Comparison of ENCODE assay signal across 18 cellular contexts in genomic region chr18:24735504-24736243, GRCh38.
DNase-seq lines count a peak whose midpoint lies in the region; ATAC-seq, FAIRE-seq and TF ChIP-seq lines count a peak whose summit lies in the region.
"Had no signal": no experiment of that assay in that cellular context is flagged by ENCODE, and none has a peak within 500 bp of the region (broad histone marks: within the 10 kb centered on the region; RNA-seq: fewer than 3 reads in every experiment).

No MANE protein-coding gene starts in this region.

- H3K4me2 ChIP-seq in IMR-90 (ENCODE audit: low read depth, low read length) = no peak overlapping the region
- no peak overlapping the region for H3K4me2 ChIP-seq in H1 (ENCODE audit: insufficient read depth in 1 of 2, low read depth in 2 of 2, low read length in 2 of 2)
- no peak overlapping the region for H3K4me2 ChIP-seq in neural cell (ENCODE audit: low read length)
- H3K4me2 ChIP-seq: BLaER1 had no signal

- DNase-seq in D721Med (ENCODE audit: insufficient read length, low spot score) (no peak), IMR-90 (no peak), H1 (ENCODE audit: low read depth in 1 of 2, low spot score in 2 of 2) (no peak), islet precursor cell (no peak), testis (no peak)
- DNase-seq: CD8-positive, alpha-beta T cell; DMS79 treated with DMSO at 0.1 percent for 48 hours; MV-4-11; NCI-H1417 treated with DMSO at 0.1 percent for 48 hours; NCI-H2029; NCI-H748 treated with DMSO at 0.1 percent for 48 hours; PC-3; SJCRH30 had no signal

- H2BK120ac ChIP-seq in IMR-90 (ENCODE audit: low read depth, low read length) (peak overlapping the region; percentile 36; the same call in 1 of the 2 replicates), H1 (replicated peaks; ENCODE audit: low read depth, low read length) (peak overlapping the region; percentile 72)

- H2BK15ac ChIP-seq in IMR-90 (ENCODE audit: low read depth, low read length) (peak overlapping the region; percentile 0; the same call in 2 of the 3 replicates), H1 (ENCODE audit: low read length) (no peak overlapping the region)

- no TSS peak for BruUV-seq in IMR-90 (replicated peaks; lab: Mats Ljungman, UMichigan)

- H2BK20ac ChIP-seq in IMR-90 (ENCODE audit: low read depth, low read length) (peak overlapping the region; percentile 58; the same call in 1 of the 2 replicates), H1 (ENCODE audit: low read length) (no peak overlapping the region)

- dilution Hi-C loops in IMR-90 (cut with HindIII; ENCODE audit: low sequenced_read_pairs, unreplicated experiment) = no loop called here

- peaks cover 7% of the 10 kb centered on the region for H3K4me1 ChIP-seq in IMR-90 (ENCODE audit: control insufficient read depth, insufficient read depth, low read length)
- H3K4me1 ChIP-seq in H1 (replicated peaks in 1 of 4; ENCODE audit: control insufficient read depth in 3 of 4, insufficient read depth in 4 of 4, low read length in 3 of 4) = no peaks in the 10 kb centered on the region
- H3K4me1 ChIP-seq in testis = no peaks in the 10 kb centered on the region
- H3K4me1 ChIP-seq: SJCRH30 had no signal

- H2AFZ ChIP-seq in IMR-90 (replicated peaks; ENCODE audit: low read length, poor library complexity) = no peak overlapping the region
- H2AFZ ChIP-seq in H1 (ENCODE audit: low read length) = no peak overlapping the region
- no peak overlapping the region for H2AFZ ChIP-seq in neural cell (ENCODE audit: low read depth, low read length)

- H3F3A ChIP-seq in neural cell (ENCODE audit: insufficient read depth, low read length, poor library complexity, severe bottlenecking) = no peaks in the 10 kb centered on the region

- H3K9me3 ChIP-seq in IMR-90 (ENCODE audit: control insufficient read depth, insufficient read depth, low read length) (no peaks in the 10 kb centered on the region), H1 (ENCODE audit: insufficient read depth in 2 of 2, low read depth in 1 of 2, low read length in 1 of 2) (no peaks in the 10 kb centered on the region), neural cell (ENCODE audit: low read length) (no peaks in the 10 kb centered on the region), testis (no peaks in the 10 kb centered on the region)
- H3K9me3 ChIP-seq: BLaER1, SJCRH30 had no signal

- H2BK5ac ChIP-seq in IMR-90 (ENCODE audit: low read depth, low read length, poor library complexity, severe bottlenecking) (peak overlapping the region; percentile 94), H1 (ENCODE audit: low read depth, low read length) (no peak overlapping the region)

- H3K27me3 ChIP-seq in IMR-90 (ENCODE audit: control insufficient read depth, insufficient read depth, low read length) (no peaks in the 10 kb centered on the region), H1 (replicated peaks in 1 of 4; ENCODE audit: control insufficient read depth in 3 of 4, extremely low read depth in 1 of 4, insufficient read depth in 3 of 4, low read length in 3 of 4) (no peaks in the 10 kb centered on the region), neural cell (ENCODE audit: insufficient read depth, low read depth, low read length) (no peaks in the 10 kb centered on the region), testis (no peaks in the 10 kb centered on the region)
- H3K27me3 ChIP-seq: BLaER1, SJCRH30 had no signal

- peak; percentile 91 for FAIRE-seq in D721Med (lab: Jason Lieb, UNC)
- FAIRE-seq in H1 (lab: Jason Lieb, UNC) = peak; percentile 94
- FAIRE-seq: A204.1 had no signal

- TF ChIP-seq POLR2A in IMR-90 (IDR thresholded peaks at IDR 0.05; ENCODE audit: low read depth, low read length) (no peak), H1 (IDR thresholded peaks at IDR 0.05; ENCODE audit: control extremely low read depth in 1 of 2, low read depth in 2 of 2, low read length in 2 of 2) (no peak), testis (IDR thresholded peaks at IDR 0.05) (no peak)

- TF ChIP-seq EP300 in H1 (IDR thresholded peaks at IDR 0.05; ENCODE audit: borderline replicate concordance in 1 of 2, low read depth in 2 of 2, low read length in 2 of 2) = no peak
- TF ChIP-seq EP300 in neural cell (conservative IDR thresholded peaks at IDR 0.05; ENCODE audit: poor library complexity, severe bottlenecking) = no peak

- H3K79me1 ChIP-seq in IMR-90 (ENCODE audit: low read depth in 1 of 2, low read length in 2 of 2) (0 out of 4 replicates have a peak, but pooled peaks cover 0 to 2% of the 10 kb centered on the region in 2 experiments), H1 (ENCODE audit: low read depth, low read length) (peaks cover 3% of the 10 kb centered on the region; the same call in 1 of the 2 replicates)

- no peak overlapping the region for H3K27ac ChIP-seq in IMR-90 (ENCODE audit: insufficient read depth, low read length)
- H3K27ac ChIP-seq in H1 (ENCODE audit: low read depth, low read length) = no peak overlapping the region
- no peak overlapping the region for H3K27ac ChIP-seq in neural cell (ENCODE audit: low read length)
- no peak overlapping the region for H3K27ac ChIP-seq in testis
- H3K27ac ChIP-seq: BLaER1, RWPE1, SJCRH30 had no signal

- in situ Hi-C loops in IMR-90 (cut with MboI; ENCODE audit: low sequenced_read_pairs) = no loop called here

- no peak overlapping the region for H3K9ac ChIP-seq in IMR-90 (ENCODE audit: low read depth, low read length)
- H3K9ac ChIP-seq in H1 (replicated peaks in 1 of 4; ENCODE audit: extremely low read depth in 1 of 4, low read depth in 3 of 4, low read length in 3 of 4) = no peak overlapping the region
- no peak overlapping the region for H3K9ac ChIP-seq in neural cell (ENCODE audit: low read length)
- H3K9ac ChIP-seq: BLaER1 had no signal

- H3K4me3 ChIP-seq in IMR-90 (ENCODE audit: insufficient read depth, low read depth, low read length) (no peak overlapping the region), H1 (ENCODE audit: extremely low read depth in 1 of 4, insufficient read depth in 2 of 4, low read depth in 3 of 4, low read length in 4 of 4) (no peak overlapping the region), neural cell (ENCODE audit: low read length) (no peak overlapping the region), testis (no peak overlapping the region)
- H3K4me3 ChIP-seq: BLaER1, SJCRH30 had no signal

- peaks cover 8% of the 10 kb centered on the region for H3K9me1 ChIP-seq in IMR-90 (ENCODE audit: insufficient read depth, low read length)

- TF ChIP-seq RAD21 in IMR-90 (IDR thresholded peaks at IDR 0.05; ENCODE audit: low read length) = no peak
- no peak for TF ChIP-seq RAD21 in H1 (IDR thresholded peaks at IDR 0.05 in 1 of 2, conservative IDR thresholded peaks at IDR 0.05 in 1 of 2; ENCODE audit: low read depth in 2 of 2, low read length in 2 of 2)
- TF ChIP-seq RAD21 in neural cell (conservative IDR thresholded peaks at IDR 0.05) = no peak

- H3K4ac ChIP-seq in IMR-90 (ENCODE audit: low read depth, low read length) (peak overlapping the region; percentile 60), H1 (replicated peaks; ENCODE audit: insufficient read length, low read depth, low read length) (peak overlapping the region; percentile 58)

- H4K5ac ChIP-seq in IMR-90 (ENCODE audit: low read depth, low read length) = no peak overlapping the region
- H4K5ac ChIP-seq in H1 (ENCODE audit: insufficient read length, low read depth, low read length) = no peak overlapping the region

- WGBS in IMR-90 (ENCODE audit: extremely low coverage in 2 of 2, insufficient read length in 1 of 2), 2 experiments = 84 to 100% methylated on average over 2 to 4 of the region's 6 CpGs
- 88 to 100% methylated on average over 2 to 6 of the region's 6 CpGs for WGBS in H1 (ENCODE audit: extremely low coverage in 1 of 2, insufficient coverage in 1 of 2, insufficient read length in 1 of 2, insufficient replicate concordance in 2 of 2, low coverage in 1 of 2, low lambda C conversion rate in 2 of 2, missing lambda C conversion rate in 1 of 2), 2 experiments
- 94% methylated on average over 6 of the region's 6 CpGs for WGBS in testis, 2 donors

- H3K79me2 ChIP-seq in H1 (ENCODE audit: control insufficient read depth in 1 of 2, insufficient read depth in 2 of 2, low read length in 2 of 2) (no peaks in the 10 kb centered on the region; a peak in 1 of 4 replicates), neural cell (replicated peaks; ENCODE audit: insufficient read depth, low read length) (no peaks in the 10 kb centered on the region)

- peak overlapping the region; percentile 24; the same call in 1 of the 2 replicates for H4K91ac ChIP-seq in IMR-90 (ENCODE audit: insufficient read depth, low read depth, low read length)
- peak overlapping the region; percentile 59 for H4K91ac ChIP-seq in H1 (replicated peaks; ENCODE audit: insufficient read length, low read length)

- H3K14ac ChIP-seq in IMR-90 (replicated peaks; ENCODE audit: low read depth, low read length) (peak overlapping the region; percentile 70), H1 (ENCODE audit: insufficient read length) (no peak overlapping the region)

- intact Hi-C loops in IMR-90 (cut with micrococcal nuclease) (no loop called here), testis (cut with DNase I; ENCODE audit: low total_unique reads) (no loop called here)

- H2BK12ac ChIP-seq in H1 (ENCODE audit: low read depth, low read length) = no peak overlapping the region

- POLR2A ChIA-PET in IMR-90 (lab: Charles Lee; ENCODE audit: unreplicated experiment) (no interaction called here), H1 (lab: Charles Lee; ENCODE audit: partially characterized antibody) (no interaction called here)

- CTCF ChIA-PET in IMR-90 (lab: Yijun Ruan, JAX) = no interaction called here
- CTCF ChIA-PET in H1 (lab: Charles Lee; ENCODE audit: partially characterized antibody) = interaction anchor here (0.7 to 11.0 kb wide), 4 partner anchors 8 to 697 kb away, joined by 3 to 172 read pairs (median 3); no protein-coding TSS in a partner anchor

- peaks cover 9% of the 10 kb centered on the region; the same call in 1 of the 2 replicates for H3K23me2 ChIP-seq in H1 (ENCODE audit: low read depth, low read length)

- peak overlapping the region in 1 of 2 experiments; percentile 50; a peak in 1 of 4 replicates for H4K8ac ChIP-seq in IMR-90 (ENCODE audit: low read depth in 2 of 2, low read length in 2 of 2)
- H4K8ac ChIP-seq in H1 (ENCODE audit: extremely low read depth, insufficient read depth, low read length) = no peak overlapping the region

- peak overlapping the region; percentile 42; the same call in 1 of the 2 replicates for H3K18ac ChIP-seq in IMR-90 (ENCODE audit: low read depth, low read length)
- no peak overlapping the region for H3K18ac ChIP-seq in H1 (ENCODE audit: extremely low read depth, low read length)

- H4K20me1 ChIP-seq in IMR-90 (ENCODE audit: insufficient read depth, low read length) (no peaks in the 10 kb centered on the region), H1 (replicated peaks in 1 of 2; ENCODE audit: control insufficient read depth in 1 of 2, insufficient read depth in 2 of 2, low read length in 2 of 2) (peaks cover 0 to 7% of the 10 kb centered on the region in 2 experiments), neural cell (ENCODE audit: insufficient read depth) (no peaks in the 10 kb centered on the region)
- H4K20me1 ChIP-seq: BLaER1 had no signal

- H3K56ac ChIP-seq in IMR-90 (ENCODE audit: extremely low read depth, insufficient read depth, low read length) (no peak overlapping the region), H1 (replicated peaks; ENCODE audit: insufficient read length, low read depth, low read length) (peak overlapping the region; percentile 98)

- peak overlapping the region; percentile 18 for H2AK9ac ChIP-seq in IMR-90 (replicated peaks; ENCODE audit: low read depth, low read length, poor library complexity)

- H3K36me3 ChIP-seq in IMR-90 (ENCODE audit: control insufficient read depth, insufficient read depth, low read length) = no peaks in the 10 kb centered on the region
- no peaks in the 10 kb centered on the region for H3K36me3 ChIP-seq in H1 (ENCODE audit: control insufficient read depth in 2 of 4, insufficient read depth in 4 of 4, low read length in 3 of 4)
- no peaks in the 10 kb centered on the region for H3K36me3 ChIP-seq in neural cell (ENCODE audit: insufficient read depth, low read length)
- H3K36me3 ChIP-seq in testis (ENCODE audit: low read depth, missing control alignments) = no peaks in the 10 kb centered on the region
- H3K36me3 ChIP-seq: BLaER1, SJCRH30 had no signal

- H3K9me2 ChIP-seq in neural cell (ENCODE audit: insufficient read depth, low read length) = no peaks in the 10 kb centered on the region

- ATAC-seq in IMR-90 (ENCODE audit: low read depth) = no peak
- ATAC-seq in HG02885 (IDR thresholded peaks at IDR 0.05; ENCODE audit: poor library complexity, unreplicated experiment) = no peak
- ATAC-seq: CD8-positive, alpha-beta T cell; PC-3 had no signal

- H2AK5ac ChIP-seq in IMR-90 (ENCODE audit: low read depth, low read length) (peak overlapping the region; percentile 35), H1 (ENCODE audit: low read depth, low read length) (peak overlapping the region; percentile 9; the same call in 1 of the 2 replicates)

- TF ChIP-seq CTCF in D721Med (IDR thresholded peaks at IDR 0.05; ENCODE audit: insufficient read depth, missing control alignments) (no peak), IMR-90 (conservative IDR thresholded peaks at IDR 0.05; ENCODE audit: low read depth, low read length) (no peak), H1 (IDR thresholded peaks at IDR 0.05; ENCODE audit: control extremely low read depth in 1 of 3, insufficient read depth in 1 of 3, low read depth in 1 of 3, low read length in 3 of 3) (no peak), neural cell (IDR thresholded peaks at IDR 0.05; ENCODE audit: poor library complexity, severe bottlenecking) (no peak), testis (IDR thresholded peaks at IDR 0.05) (no peak)

- no peak overlapping the region for H3K23ac ChIP-seq in IMR-90 (ENCODE audit: low read depth, low read length)
- peak overlapping the region; percentile 11 for H3K23ac ChIP-seq in H1 (ENCODE audit: insufficient read length)
